Comparison of ENCODE assay signal across 8 cellular contexts in the genomic region with DNA sequence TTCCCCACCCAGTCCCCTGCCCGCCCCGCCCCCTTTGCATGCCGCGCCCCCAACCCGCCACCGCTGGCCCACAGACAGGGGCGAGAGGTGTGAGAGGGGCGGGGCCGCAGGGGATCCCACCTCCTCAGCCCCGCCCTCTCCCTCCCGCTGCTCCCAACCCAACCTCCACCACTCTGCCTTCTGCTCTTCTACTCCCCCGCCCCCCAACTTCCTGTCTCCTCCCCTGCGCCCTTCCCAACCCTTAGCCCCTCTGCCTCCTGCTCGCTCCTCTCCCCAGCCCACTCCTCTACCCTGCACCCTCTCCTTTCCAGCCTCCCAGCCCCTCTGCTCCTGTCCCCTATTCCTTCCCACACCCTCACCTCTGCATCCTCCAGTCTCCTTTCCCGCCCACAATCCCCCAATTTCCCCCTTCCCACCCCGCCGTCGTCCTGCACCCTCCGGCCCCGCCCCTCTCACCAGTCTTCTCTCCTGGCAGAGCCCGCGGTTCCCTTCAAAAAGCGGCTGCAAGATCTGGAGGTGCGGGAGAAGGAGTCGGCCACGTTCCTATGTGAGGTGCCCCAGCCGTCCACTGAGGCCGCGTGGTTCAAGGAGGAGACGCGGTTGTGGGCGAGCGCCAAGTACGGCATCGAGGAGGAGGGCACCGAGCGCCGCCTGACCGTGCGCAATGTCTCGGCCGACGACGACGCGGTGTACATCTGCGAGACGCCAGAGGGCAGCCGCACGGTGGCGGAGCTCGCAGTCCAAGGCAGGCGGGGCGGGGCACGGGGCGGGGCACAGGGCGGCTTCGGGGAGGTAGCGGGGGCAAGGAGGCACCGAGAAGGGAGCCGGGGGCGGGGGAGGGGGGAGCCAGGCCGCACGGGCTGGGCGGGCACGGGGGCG. TPM values are rescaled to one million over a fixed set of nuclear protein-coding genes. Genes with fewer than 3 reads are reported as not detected.
DNase-seq lines count a peak whose midpoint lies in the region; ATAC-seq and TF ChIP-seq lines count a peak whose summit lies in the region.

No MANE protein-coding gene starts in this region.

- peak overlapping the region; percentile 62 for H3K4me3 ChIP-seq in ectodermal cell (ENCODE audit: insufficient read depth, low read depth, low read length)
- H3K4me3 ChIP-seq in lung: peak overlapping the region; percentile 58

- DNase-seq in Ammon's horn (ENCODE audit: low spot score) (peak; percentile 82), GM19240 (ENCODE audit: insufficient read length, low spot score) (peak; percentile 81), NCI-H526 treated with DMSO at 0.1 percent for 48 hours (lab: John Stamatoyannopoulos, UW) (peak; percentile 71), lung (ENCODE audit: low spot score) (peak; percentile 90)
- DNase-seq in activated CD4-positive, alpha-beta T cell treated with anti-CD3 and anti-CD28 coated beads, Interleukin-2, amount 50 U/mL, for 4 hours: peak; percentile 91 to 92
- DNase-seq in stimulated activated CD4-positive, alpha-beta T cell treated with anti-CD3 and anti-CD28 coated beads, TNF-alpha, amount 100 ng/mL, for 4 hours (ENCODE audit: low read depth in 3 of 3): peak; percentile 84 to 89 (median 87)

- ATAC-seq in HG03442 (IDR thresholded peaks at IDR 0.05; ENCODE audit: unreplicated experiment) (peak; percentile 92), lung (ENCODE audit: insufficient read depth, low FRiP score) (peak; percentile 90)

- peak; percentile 75 for TF ChIP-seq CTCF in lung (IDR thresholded peaks at IDR 0.05; ENCODE audit: control extremely low read depth, extremely low read depth)

- 0 to 1% methylated on average over 63 to 65 of the region's 67 CpGs for WGBS in ectodermal cell, 2 experiments
- WGBS in lung, 2 donors: 0 to 2% methylated on average over 48 to 66 of the region's 67 CpGs

- H3K9me3 ChIP-seq in ectodermal cell (ENCODE audit: control insufficient read depth, low read length): no peaks in the 10 kb centered on the region
- H3K9me3 ChIP-seq in lung (ENCODE audit: control insufficient read depth in 2 of 2, insufficient read depth in 1 of 2, low read length in 1 of 2): peaks cover 0 to 4% of the 10 kb centered on the region in 2 donors

- H3K36me3 ChIP-seq in ectodermal cell (ENCODE audit: control insufficient read depth, insufficient read depth, low read length): peaks cover 5% of the 10 kb centered on the region
- peaks cover 0 to 12% of the 10 kb centered on the region in 2 donors for H3K36me3 ChIP-seq in lung (ENCODE audit: control insufficient read depth in 2 of 2, insufficient read depth in 2 of 2, low read length in 2 of 2)

- H3K27ac ChIP-seq in ectodermal cell (ENCODE audit: insufficient read depth, low read depth, low read length, poor library complexity, severe bottlenecking): peak overlapping the region; percentile 44
- peak overlapping the region in 1 of 2 donors; percentile 61 for H3K27ac ChIP-seq in lung (ENCODE audit: low read depth in 1 of 2, low read length in 1 of 2)

- H3K27me3 ChIP-seq in ectodermal cell (ENCODE audit: control insufficient read depth, insufficient read depth, low read length, poor library complexity, severe bottlenecking) (no peaks in the 10 kb centered on the region), lung (ENCODE audit: control insufficient read depth, insufficient read depth) (no peaks in the 10 kb centered on the region)

- H3K4me1 ChIP-seq in ectodermal cell (ENCODE audit: control insufficient read depth, insufficient read depth, low read length): peaks cover 11% of the 10 kb centered on the region
- peaks cover 0 to 9% of the 10 kb centered on the region in 2 donors for H3K4me1 ChIP-seq in lung (ENCODE audit: control insufficient read depth in 2 of 2, insufficient read depth in 2 of 2, low read length in 2 of 2)

RNA-seq across cellular contexts. Expression of a gene that starts 5.4 kb away (rescaled TPM):
- polyA plus RNA-seq in ectodermal cell (2013, experiment 1 of 4): 18.2 TPM
- polyA plus RNA-seq in ectodermal cell (2013, experiment 2 of 4): 30.8 TPM
- polyA plus RNA-seq in ectodermal cell (2013, experiment 3 of 4): 19.0 TPM
- polyA plus RNA-seq in ectodermal cell (2013, experiment 4 of 4): 32.0 TPM
- total RNA-seq in lung: 10 to 100 TPM; 24.6 to 47.3 TPM
- polyA plus RNA-seq in lung: 10 to 100 TPM in 1 of 2 donors, 1 to 10 TPM in 1; 5.1 to 26.1 TPM

RNA-seq across cellular contexts. Expression of a gene that starts 47.6 kb away (rescaled TPM):
- polyA plus RNA-seq in ectodermal cell (2013, experiment 1 of 4): 6.3 TPM
- polyA plus RNA-seq in ectodermal cell (2013, experiment 2 of 4): 5.9 TPM
- polyA plus RNA-seq in ectodermal cell (2013, experiment 3 of 4): 3.5 TPM
- polyA plus RNA-seq in ectodermal cell (2013, experiment 4 of 4): 4.3 TPM
- 10 to 100 TPM in 1 of 2 donors, 1 to 10 TPM in 1; 8.4 to 21.4 TPM for total RNA-seq in lung
- polyA plus RNA-seq in lung: 1 to 10 TPM; 2.8 to 5.4 TPM
